Comparison of ENCODE assay signal across 8 cellular contexts in the genomic region with DNA sequence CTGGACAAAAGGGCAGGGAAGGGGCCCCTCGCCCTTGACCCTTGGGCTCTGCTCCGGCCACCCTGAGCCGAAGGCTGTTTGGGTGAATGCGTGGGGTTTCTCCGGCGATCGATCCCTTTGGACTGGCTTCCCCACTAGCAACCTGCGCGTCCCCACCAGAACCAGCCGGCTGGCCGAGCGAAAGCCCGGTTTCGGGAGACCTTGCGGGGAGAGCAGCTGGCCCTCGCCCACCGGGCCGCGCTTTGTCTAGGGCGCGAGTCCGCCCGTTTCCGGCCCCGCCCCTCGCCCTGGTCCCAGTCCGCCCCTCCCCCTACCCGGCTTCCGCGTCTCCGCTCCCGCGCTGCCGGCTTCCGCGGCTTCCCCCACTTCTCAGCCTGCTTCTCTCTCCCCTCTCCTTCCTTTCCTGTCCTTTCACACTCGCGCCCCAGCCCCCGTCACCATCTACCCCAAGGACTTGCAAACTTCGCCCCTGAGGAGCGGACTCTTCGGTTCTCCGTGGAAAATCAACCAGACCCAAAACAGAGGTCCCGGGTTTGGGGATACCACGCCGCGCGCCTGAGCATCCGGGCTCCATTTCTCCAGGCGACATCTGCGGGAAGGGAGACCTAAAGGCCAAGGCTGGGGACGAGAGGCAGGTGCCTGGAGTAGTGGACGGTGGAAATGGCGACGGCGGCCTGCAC. TPM values are rescaled to one million over a fixed set of nuclear protein-coding genes. Genes with fewer than 3 reads are reported as not detected.
DNase-seq lines count a peak whose midpoint lies in the region; ATAC-seq, FAIRE-seq and TF ChIP-seq lines count a peak whose summit lies in the region.

No MANE protein-coding gene starts in this region.

- H3K4me1 ChIP-seq in Panc1 (ENCODE audit: control insufficient read depth, insufficient read depth, low read length) (no peaks in the 10 kb centered on the region), fibroblast of lung (ENCODE audit: control insufficient read depth, extremely low read depth, insufficient read depth, low read length) (no peaks in the 10 kb centered on the region), pancreas (peaks cover 0 to 6% (median 0%) of the 10 kb centered on the region in 3 donors)

- no peaks in the 10 kb centered on the region for H3K36me3 Mint-ChIP-seq in T-helper 2 cell treated with Interferon-gamma antibody and Interleukin-4, amounts not matched to agents 5 μg/mL and 100 μg/mL, for 36 hours (ENCODE audit: low read depth)

- TF ChIP-seq CTCF in Panc1 (IDR thresholded peaks at IDR 0.05): no peak
- TF ChIP-seq CTCF in fibroblast of lung (conservative IDR thresholded peaks at IDR 0.05 in 1 of 2, IDR thresholded peaks at IDR 0.05 in 1 of 2; ENCODE audit: low read depth in 1 of 2, low read length in 2 of 2): no peak
- TF ChIP-seq CTCF in pancreas (IDR thresholded peaks at IDR 0.05): no peak

- H3K4me1 Mint-ChIP-seq in T-helper 2 cell treated with Interferon-gamma antibody and Interleukin-4, amounts not matched to agents 5 μg/mL and 100 μg/mL, for 36 hours (ENCODE audit: low read depth): peaks cover 18% of the 10 kb centered on the region

- peak overlapping the region; percentile 68 for H3K4me3 Mint-ChIP-seq in T-helper 2 cell treated with Interferon-gamma antibody and Interleukin-4, amounts not matched to agents 5 μg/mL and 100 μg/mL, for 36 hours

- H3K27me3 ChIP-seq in Panc1 (ENCODE audit: control insufficient read depth, insufficient read depth, low read length): peaks cover 3% of the 10 kb centered on the region
- H3K27me3 ChIP-seq in fibroblast of lung (ENCODE audit: control insufficient read depth, insufficient read depth, low read length): peaks cover 56% of the 10 kb centered on the region
- peaks cover 0 to 26% (median 4%) of the 10 kb centered on the region in 4 donors for H3K27me3 ChIP-seq in pancreas

- no peaks in the 10 kb centered on the region for H4K20me1 ChIP-seq in fibroblast of lung (ENCODE audit: control insufficient read depth, extremely low read depth, insufficient read depth, low read length)

- intact Hi-C loops in Panc1 (cut with micrococcal nuclease; ENCODE audit: unreplicated experiment) (no loop called here), pancreas (cut with DNase I) (no loop called here), posterior vena cava (cut with DNase I) (no loop called here)

- H3K36me3 ChIP-seq in Panc1 (ENCODE audit: control insufficient read depth, insufficient read depth, low read length) (no peaks in the 10 kb centered on the region), fibroblast of lung (ENCODE audit: control insufficient read depth, insufficient read depth, low read length) (no peaks in the 10 kb centered on the region), pancreas (no peaks in the 10 kb centered on the region)

- POLR2A ChIA-PET in Panc1 (lab: Charles Lee): no interaction called here

- H3K27me3 Mint-ChIP-seq in T-helper 2 cell treated with Interferon-gamma antibody and Interleukin-4, amounts not matched to agents 5 μg/mL and 100 μg/mL, for 36 hours (ENCODE audit: low read depth): peaks cover 93% of the 10 kb centered on the region

- H3K4me3 ChIP-seq in Panc1 (ENCODE audit: low read depth in 2 of 2, low read length in 2 of 2): peak overlapping the region; percentile 42 to 52
- peak overlapping the region in 3 of 4 experiments; percentile 6 to 44 (median 11) for H3K4me3 ChIP-seq in fibroblast of lung (replicated peaks in 1 of 4; ENCODE audit: control extremely low read depth in 1 of 4, insufficient read depth in 1 of 4, low read depth in 3 of 4, low read length in 4 of 4)
- H3K4me3 ChIP-seq in pancreas: peak overlapping the region; percentile 26 to 56 (median 42)

- no peak overlapping the region for H2AFZ ChIP-seq in fibroblast of lung (ENCODE audit: low read length)

- no peaks in the 10 kb centered on the region for H3K9me3 ChIP-seq in Panc1 (ENCODE audit: control insufficient read depth, insufficient read depth, low read depth, low read length)
- H3K9me3 ChIP-seq in fibroblast of lung (ENCODE audit: control insufficient read depth, insufficient read depth, low read depth, low read length): no peaks in the 10 kb centered on the region
- no peaks in the 10 kb centered on the region for H3K9me3 ChIP-seq in pancreas

- H3K79me2 ChIP-seq in fibroblast of lung (ENCODE audit: control insufficient read depth, insufficient read depth, low read length): no peaks in the 10 kb centered on the region

- H3K27ac Mint-ChIP-seq in T-helper 2 cell treated with Interferon-gamma antibody and Interleukin-4, amounts not matched to agents 5 μg/mL and 100 μg/mL, for 36 hours: no peak overlapping the region

- ATAC-seq in Panc1: peak; percentile 68; the same call in 1 of the 2 replicates
- ATAC-seq in pancreas: peak; percentile 95 to 98 (median 96)
- ATAC-seq in HG03571 (IDR thresholded peaks at IDR 0.05; ENCODE audit: unreplicated experiment): no peak

- in situ Hi-C loops in Panc1 (cut with HindIII; ENCODE audit: low pct_unique_long_range_greater_than_20kb, low sequenced_read_pairs): no loop called here

- no peak for FAIRE-seq in pancreas (lab: Jason Lieb, UNC)

- WGBS in pancreas, 2 donors: 2 to 3% methylated on average over 50 to 56 of the region's 56 CpGs

- no peak overlapping the region for H3K9ac ChIP-seq in fibroblast of lung (ENCODE audit: insufficient read depth, low read length)

- CTCF ChIA-PET in Panc1 (lab: Charles Lee): no interaction called here

- no TSS peak for BruUV-seq in Panc1 (replicated peaks; lab: Mats Ljungman, UMichigan)

- H3K27ac ChIP-seq in Panc1 (ENCODE audit: low read length) (peak overlapping the region; percentile 68; the same call in 1 of the 2 replicates), fibroblast of lung (ENCODE audit: insufficient read depth, low read length) (no peak overlapping the region), pancreas (peak overlapping the region in 3 of 4 donors; percentile 31 to 50 (median 47))

- no peaks in the 10 kb centered on the region for H3K9me3 Mint-ChIP-seq in T-helper 2 cell treated with Interferon-gamma antibody and Interleukin-4, amounts not matched to agents 5 μg/mL and 100 μg/mL, for 36 hours

- peak; percentile 42 for DNase-seq in T-helper 2 cell treated with Interferon-gamma antibody and Interleukin-4, amounts not matched to agents 5 μg/mL and 100 μg/mL, for 36 hours (ENCODE audit: low spot score)
- no peak for DNase-seq in T-helper 2 cell
- DNase-seq in Panc1 (ENCODE audit: low read depth, low spot score): no peak
- no peak for DNase-seq in fibroblast of lung (ENCODE audit: low read depth in 2 of 2)
- peak; percentile 70 to 91 (median 82) for DNase-seq in pancreas
- DNase-seq in globus pallidus (ENCODE audit: low spot score): no peak
- no peak for DNase-seq in posterior vena cava (ENCODE audit: low spot score)

- H3K4me2 ChIP-seq in fibroblast of lung (ENCODE audit: extremely low read depth, insufficient read depth, low read length): peak overlapping the region; percentile 84

RNA-seq across cellular contexts. Expression of gene VAX2, which starts 12.7 kb away (rescaled TPM):
- total RNA-seq in Panc1 (2021; ENCODE audit: unreplicated experiment) (1.0 TPM), fibroblast of lung (1.8 and 2.0 TPM in 2 replicates), pancreas (1 to 10 TPM in 4 of 6 donors, under 1 TPM in 2; 0.83 to 2.0 (median 1.2) TPM), posterior vena cava (1 to 10 TPM in 1 of 2 donors, under 1 TPM in 1; 0.57 to 1.4 TPM)
- 2.4 TPM for polyA plus RNA-seq in Panc1 (2012; ENCODE audit: insufficient read length)
- polyA plus RNA-seq in fibroblast of lung (0.85 and 0.94 TPM in 2 replicates), pancreas (1 to 10 TPM; 3.5 to 7.0 TPM)
- 2.1 and 2.8 TPM in 2 replicates for polyA plus RNA-seq in fibroblast of lung (2012)
- polyA minus RNA-seq in fibroblast of lung (ENCODE audit: low replicate concordance): 0.48 and 0.75 TPM in 2 replicates

RNA-seq across cellular contexts. Expression of gene ATP6V1B1, which starts 48.0 kb away (rescaled TPM):
- total RNA-seq in Panc1 (2021; ENCODE audit: unreplicated experiment) (0.18 TPM), fibroblast of lung (0.77 and 2.1 TPM in 2 replicates), pancreas (1 to 10 TPM; 1.4 to 3.1 (median 2.4) TPM), posterior vena cava (1 to 10 TPM in 1 of 2 donors, under 1 TPM in 1; 0.48 to 1.4 TPM)
- not detected for polyA plus RNA-seq in Panc1 (2012; ENCODE audit: insufficient read length)
- polyA plus RNA-seq in fibroblast of lung (0.85 and 1.0 TPM in 2 replicates), pancreas (10 to 100 TPM; 10.9 to 17.0 TPM)
- 0.44 and 0.55 TPM in 2 replicates for polyA plus RNA-seq in fibroblast of lung (2012)
- polyA minus RNA-seq in fibroblast of lung (ENCODE audit: low replicate concordance): 4.4 TPM in 1 of 2 replicates, not detected in the other

RNA-seq across cellular contexts. Expression of gene CD207, which starts 52.1 kb away (rescaled TPM):
- total RNA-seq in Panc1 (2021; ENCODE audit: unreplicated experiment) (not detected), fibroblast of lung (not detected in 2 replicates), pancreas (under 1 TPM in 4 of 6 donors, not detected in 2; 0.09 to 0.34 (median 0.19) TPM), posterior vena cava (under 1 TPM in 1 of 2 donors, not detected in 1; 0.42 TPM)
- not detected for polyA plus RNA-seq in Panc1 (2012; ENCODE audit: insufficient read length)
- polyA plus RNA-seq in fibroblast of lung (0.03 TPM in 1 of 2 replicates, not detected in the other), pancreas (under 1 TPM; 0.11 to 0.16 TPM)
- polyA plus RNA-seq in fibroblast of lung (2012): not detected in 2 replicates
- polyA minus RNA-seq in fibroblast of lung (ENCODE audit: low replicate concordance): not detected in 2 replicates

Comparison
In these comparisons a context has a peak if more than half of its experiments do, and no peak if none do; other contexts are left out.
1. DNase-seq: peak in T-helper 2 cell treated with Interferon-gamma antibody and Interleukin-4, amounts not matched to agents 5 μg/mL and 100 μg/mL, for 36 hours (single experiment) and pancreas (6 of 6); none in T-helper 2 cell (0 of 5), Panc1 (single experiment), fibroblast of lung (0 of 2), globus pallidus (single experiment) and posterior vena cava (single experiment).
2. Peak in every context shown above with its lines, with median percentiles within 50 percentile points of each other: H3K4me3 ChIP-seq.